9 cellular contexts compared by ENCODE assay signal in the genomic region with DNA sequence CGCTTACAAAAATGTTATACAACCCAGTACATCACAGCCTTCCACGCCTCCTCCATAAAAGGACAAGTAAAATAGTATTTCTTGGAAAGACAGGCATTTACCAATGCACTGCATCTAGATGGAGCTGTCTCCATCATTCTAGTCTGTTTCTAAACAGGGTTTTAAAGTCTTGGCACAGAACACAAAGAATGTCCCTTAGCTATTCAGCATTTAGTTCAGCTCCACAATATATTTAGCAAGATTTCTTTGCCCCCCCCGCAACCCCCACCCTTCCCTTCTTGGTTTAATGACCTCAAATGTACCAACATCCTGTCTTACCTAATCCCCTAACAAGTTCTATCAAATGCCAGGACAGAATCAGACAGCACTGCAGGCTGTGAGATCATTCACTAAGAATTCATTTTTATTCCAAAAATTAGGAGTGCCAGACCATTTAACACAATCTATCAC.
DNase-seq lines count a peak whose midpoint lies in the region; ATAC-seq, FAIRE-seq and TF ChIP-seq lines count a peak whose summit lies in the region.
"Had no signal": no experiment of that assay in that cellular context is flagged by ENCODE, and none has a peak within 500 bp of the region (broad histone marks: within the 10 kb centered on the region; RNA-seq: fewer than 3 reads in every experiment).

No MANE protein-coding gene starts in this region.

- no peaks in the 10 kb centered on the region for H3K27me3 Mint-ChIP-seq in astrocyte (ENCODE audit: low read depth, unreplicated experiment)

- H3K27me3 ChIP-seq in astrocyte (ENCODE audit: insufficient read depth, low read length) (no peaks in the 10 kb centered on the region), right lobe of liver (no peaks in the 10 kb centered on the region), transverse colon (no peaks in the 10 kb centered on the region), HAP-1 (ENCODE audit: low read depth) (peaks cover 2% of the 10 kb centered on the region)

- H3K27ac ChIP-seq in A549 (no peak overlapping the region), astrocyte (ENCODE audit: low read depth, low read length) (peak overlapping the region; percentile 85), right lobe of liver (no peak overlapping the region), transverse colon (peak overlapping the region; percentile 62 to 76 (median 71))

- H3K4me3 ChIP-seq in A549, result no peak overlapping the region
- H3K4me3 ChIP-seq in astrocyte (ENCODE audit: insufficient read depth, low read depth, low read length), result peak overlapping the region; percentile 12
- H3K4me3 ChIP-seq in right lobe of liver, result no peak overlapping the region
- H3K4me3 ChIP-seq in transverse colon, result no peak overlapping the region
- no peak overlapping the region for H3K4me3 ChIP-seq in HAP-1

- H2AFZ ChIP-seq in astrocyte (ENCODE audit: low read depth, low read length), result no peak overlapping the region

- H3K9me3 Mint-ChIP-seq in astrocyte (ENCODE audit: unreplicated experiment), result peaks cover 4% of the 10 kb centered on the region
- H3K9me3 Mint-ChIP-seq: activated naive CD4-positive, alpha-beta T cell treated with anti-CD3 and anti-CD28 coated beads, Interleukin-2, amount 50 U/mL, for 72 hours had no signal

- H3K36me3 Mint-ChIP-seq in astrocyte (ENCODE audit: low read depth, unreplicated experiment), result no peaks in the 10 kb centered on the region

- DNase-seq in A549 (ENCODE audit: low read depth in 1 of 2, low spot score in 1 of 2) (no peak), HTR-8/SVneo (ENCODE audit: insufficient read length, low spot score) (peak; percentile 5), astrocyte (ENCODE audit: low read depth) (peak; percentile 99), right lobe of liver (no peak), transverse colon (peak; percentile 19), HUDEP-2 (lab: John Stamatoyannopoulos, UW; ENCODE audit: unreplicated experiment in 76 of 76) (no peak), NCI-H345 (lab: John Stamatoyannopoulos, UW) (no peak), HAP-1 (ENCODE audit: low spot score in 2 of 2) (no peak)

- H3K9me3 ChIP-seq in A549 (no peaks in the 10 kb centered on the region), astrocyte (ENCODE audit: insufficient read depth, low read depth, low read length) (no peaks in the 10 kb centered on the region), right lobe of liver (no peaks in the 10 kb centered on the region), transverse colon (no peaks in the 10 kb centered on the region), HAP-1 (no peaks in the 10 kb centered on the region)

- no peaks in the 10 kb centered on the region for H3K79me2 ChIP-seq in astrocyte (ENCODE audit: insufficient read depth, low read length)

- peak overlapping the region; percentile 93 for H3K27ac Mint-ChIP-seq in astrocyte (ENCODE audit: unreplicated experiment)

- CTCF ChIA-PET in A549 (lab: Yijun Ruan, JAX), result interaction anchor here (1.3 kb wide), 1 partner anchor 10 kb away, joined by 3 read pairs; no protein-coding TSS in a partner anchor

- H4K20me1 ChIP-seq in astrocyte (ENCODE audit: insufficient read depth, low read length), result no peaks in the 10 kb centered on the region

- TF ChIP-seq EP300 in A549 (IDR thresholded peaks at IDR 0.05), result no peak
- no peak for TF ChIP-seq EP300 in transverse colon (IDR thresholded peaks at IDR 0.05; ENCODE audit: low read depth)

- peak overlapping the region; percentile 76 for H3K9ac ChIP-seq in astrocyte (ENCODE audit: low read length)

- in situ Hi-C loops in transverse colon (cut with MboI; ENCODE audit: low pct_ligation_motif_present in 1 of 4, low pct_unique_long_range_greater_than_20kb in 1 of 4, low sequenced_read_pairs in 3 of 4), result no loop called here
- in situ Hi-C loops in HAP-1 (cut with MboI; ENCODE audit: low sequenced_read_pairs), result no loop called here

- WGBS in A549 (ENCODE audit: missing lambda C conversion rate), result 22% methylated on average over 2 of the region's 3 CpGs
- WGBS in right lobe of liver (ENCODE audit: insufficient coverage, low coverage, low lambda C conversion rate, missing lambda C conversion rate), result 41% methylated on average over 3 of the region's 3 CpGs
- WGBS in transverse colon (ENCODE audit: low coverage in 1 of 2), 2 donors, result 22 to 34% methylated on average over 3 of the region's 3 CpGs

- H3K4me2 ChIP-seq in A549, result no peak overlapping the region
- H3K4me2 ChIP-seq in astrocyte (ENCODE audit: low read length), result peak overlapping the region; percentile 51

- POLR2A ChIA-PET in A549 (lab: Yijun Ruan, JAX), result no interaction called here

- no peak for TF ChIP-seq POLR2A in A549 (IDR thresholded peaks at IDR 0.05; ENCODE audit: low read length)
- no peak for TF ChIP-seq POLR2A in right lobe of liver (IDR thresholded peaks at IDR 0.05)
- no peak for TF ChIP-seq POLR2A in transverse colon (IDR thresholded peaks at IDR 0.05)

- TF ChIP-seq CTCF in A549 (IDR thresholded peaks at IDR 0.05) (no peak), astrocyte (IDR thresholded peaks at IDR 0.05; ENCODE audit: insufficient read depth, low read depth, low read length) (peak; percentile 44), right lobe of liver (IDR thresholded peaks at IDR 0.05) (peak in 3 of 4 donors; percentile 18 to 34 (median 24)), transverse colon (IDR thresholded peaks at IDR 0.05) (peak in 1 of 5 experiments; percentile 9)

- H3K4me1 Mint-ChIP-seq in astrocyte (ENCODE audit: low read depth, unreplicated experiment), result peaks cover 26% of the 10 kb centered on the region

- FAIRE-seq in A549 (lab: Jason Lieb, UNC) (no peak), HTR-8/SVneo (lab: Jason Lieb, UNC) (no peak), astrocyte (lab: Jason Lieb, UNC) (peak; percentile 75)

- intact Hi-C loops in right lobe of liver (cut with DNase I) (no loop called here), transverse colon (cut with DNase I; ENCODE audit: low total_unique reads) (no loop called here)

- ATAC-seq in A549, result peak; percentile 39 to 56; a peak in 2 of 6 replicates
- peak; percentile 36 to 85 (median 51) for ATAC-seq in right lobe of liver

- H3K36me3 ChIP-seq in astrocyte (ENCODE audit: insufficient read depth, low read length) (no peaks in the 10 kb centered on the region), right lobe of liver (no peaks in the 10 kb centered on the region), transverse colon (no peaks in the 10 kb centered on the region), HAP-1 (replicated peaks) (no peaks in the 10 kb centered on the region)

- TF ChIP-seq RAD21 in A549 (conservative IDR thresholded peaks at IDR 0.05 in 1 of 2, IDR thresholded peaks at IDR 0.05 in 1 of 2), result 0 out of 5 replicates have a peak, but pooled peaks have one; percentile 8 to 14

- H3K4me1 ChIP-seq in A549, result 0 out of 3 replicates have a peak, but pooled peaks cover under 1% of the 10 kb centered on the region
- peaks cover 22% of the 10 kb centered on the region for H3K4me1 ChIP-seq in astrocyte (ENCODE audit: insufficient read depth, low read length)
- H3K4me1 ChIP-seq in right lobe of liver, result peaks cover 0 to 4% (median 0%) of the 10 kb centered on the region in 4 donors
- H3K4me1 ChIP-seq in transverse colon, result peaks cover 0 to 11% (median 3%) of the 10 kb centered on the region in 4 donors
- H3K4me1 ChIP-seq in HAP-1, result no peaks in the 10 kb centered on the region

- H3K4me3 Mint-ChIP-seq in astrocyte (ENCODE audit: unreplicated experiment), result no peak overlapping the region

TF ChIP-seq in A549, 52 proteins besides CTCF, POLR2A, EP300 and RAD21:
- TF ChIP-seq ZFP36 (IDR thresholded peaks at IDR 0.05; ENCODE audit: borderline replicate concordance, partially characterized antibody), result no peak
- TF ChIP-seq, protein P1, sequence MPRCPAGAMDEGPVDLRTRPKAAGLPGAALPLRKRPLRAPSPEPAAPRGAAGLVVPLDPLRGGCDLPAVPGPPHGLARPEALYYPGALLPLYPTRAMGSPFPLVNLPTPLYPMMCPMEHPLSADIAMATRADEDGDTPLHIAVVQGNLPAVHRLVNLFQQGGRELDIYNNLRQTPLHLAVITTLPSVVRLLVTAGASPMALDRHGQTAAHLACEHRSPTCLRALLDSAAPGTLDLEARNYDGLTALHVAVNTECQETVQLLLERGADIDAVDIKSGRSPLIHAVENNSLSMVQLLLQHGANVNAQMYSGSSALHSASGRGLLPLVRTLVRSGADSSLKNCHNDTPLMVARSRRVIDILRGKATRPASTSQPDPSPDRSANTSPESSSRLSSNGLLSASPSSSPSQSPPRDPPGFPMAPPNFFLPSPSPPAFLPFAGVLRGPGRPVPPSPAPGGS (IDR thresholded peaks at IDR 0.05), result no peak
- TF ChIP-seq MAZ (IDR thresholded peaks at IDR 0.05; ENCODE audit: borderline replicate concordance, low read depth, low read length), result no peak

Comparison
In these comparisons a context has a peak if more than half of its experiments do, and no peak if none do; other contexts are left out.
1. DNase-seq: peak in HTR-8/SVneo (single experiment), astrocyte (single experiment) and transverse colon (single experiment); none in A549 (0 of 2), right lobe of liver (0 of 3), HUDEP-2 (0 of 76), NCI-H345 (single experiment) and HAP-1 (0 of 2).
2. H3K27ac ChIP-seq: peak in astrocyte (single experiment) and transverse colon (4 of 4); none in A549 (0 of 2) and right lobe of liver (0 of 3).